1 cellular context compared by ENCODE assay signal in genomic region chr13:110498765-110499164, GRCh38.
TF ChIP-seq lines count a peak whose summit lies in the region.

No MANE protein-coding gene starts in this region.

TF ChIP-seq in H1, 55 proteins besides CTCF, POLR2A, EP300 and RAD21 (continued from another document):
- TF ChIP-seq E2F6 (IDR thresholded peaks at IDR 0.05), result no peak
- no peak for TF ChIP-seq CHD7 (IDR thresholded peaks at IDR 0.05; ENCODE audit: insufficient replicate concordance, low read length)
- TF ChIP-seq TCF12 (IDR thresholded peaks at IDR 0.05; ENCODE audit: low read depth, low read length), result no peak
- TF ChIP-seq SP4 (IDR thresholded peaks at IDR 0.05; ENCODE audit: low read length), result no peak
- no peak for TF ChIP-seq BCL11A (IDR thresholded peaks at IDR 0.05; ENCODE audit: low read depth in 2 of 2, low read length in 2 of 2)
- TF ChIP-seq CBX5 (IDR thresholded peaks at IDR 0.05; ENCODE audit: low read depth, low read length), result no peak
- TF ChIP-seq SIRT6 (IDR thresholded peaks at IDR 0.05; ENCODE audit: low read length), result no peak
- TF ChIP-seq RXRA (IDR thresholded peaks at IDR 0.05; ENCODE audit: insufficient read depth, low read depth, low read length), result no peak
- no peak for TF ChIP-seq SAP30 (IDR thresholded peaks at IDR 0.05; ENCODE audit: insufficient read depth, insufficient replicate concordance, low read length)
- TF ChIP-seq JUN (IDR thresholded peaks at IDR 0.05; ENCODE audit: low read depth, low read length), result no peak
- no peak for TF ChIP-seq EGR1 (IDR thresholded peaks at IDR 0.05; ENCODE audit: borderline replicate concordance, low read depth, low read length)
- TF ChIP-seq BACH1 (IDR thresholded peaks at IDR 0.05; ENCODE audit: low read length), result no peak
- no peak for TF ChIP-seq ASH2L (IDR thresholded peaks at IDR 0.05; ENCODE audit: low read length)
- no peak for TF ChIP-seq ATF3 (IDR thresholded peaks at IDR 0.05; ENCODE audit: insufficient read depth, low read depth, low read length)
- no peak for TF ChIP-seq CHD1 (IDR thresholded peaks at IDR 0.05; ENCODE audit: low read depth, low read length)
